ENCODE assay signal across 19 cellular contexts in the genomic region with DNA sequence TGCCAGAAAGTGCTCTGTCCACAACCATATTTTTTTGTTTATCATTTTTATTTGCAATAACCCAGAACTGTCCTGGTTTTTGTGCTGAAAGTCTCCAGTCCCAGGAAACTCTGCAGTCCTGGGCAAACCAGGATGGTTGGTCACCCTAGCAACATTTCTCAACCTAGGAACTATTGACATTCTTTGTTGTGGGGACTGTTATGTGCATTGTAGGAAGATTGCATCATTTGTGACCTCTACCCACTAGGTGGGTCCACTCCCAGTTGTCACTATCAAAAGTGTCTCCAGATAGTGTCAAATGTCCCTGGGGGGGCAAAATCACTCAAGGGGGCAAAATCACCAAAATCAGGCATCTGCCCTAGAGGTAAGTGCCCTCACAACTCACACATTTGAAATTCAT. TPM values are rescaled to one million over a fixed set of nuclear protein-coding genes. Genes with fewer than 3 reads are reported as not detected.
DNase-seq lines count a peak whose midpoint lies in the region; ATAC-seq and TF ChIP-seq lines count a peak whose summit lies in the region.
"Had no signal": no experiment of that assay in that cellular context is flagged by ENCODE, and none has a peak within 500 bp of the region (broad histone marks: within the 10 kb centered on the region; RNA-seq: fewer than 3 reads in every experiment).

No MANE protein-coding gene starts in this region.

- H3K23ac ChIP-seq in trophoblast cell (ENCODE audit: low read length) = no peak overlapping the region

- no peak overlapping the region for H2BK12ac ChIP-seq in trophoblast cell (ENCODE audit: low read length)

- no peak overlapping the region for H4K12ac ChIP-seq in trophoblast cell (ENCODE audit: low read depth, low read length)

- intact Hi-C loops in HCT116 (cut with micrococcal nuclease) (no loop called here), PC-9 (cut with micrococcal nuclease; ENCODE audit: unreplicated experiment) (no loop called here)

- H3K4me1 Mint-ChIP-seq in neural progenitor cell = no peaks in the 10 kb centered on the region

- H3K79me2 ChIP-seq in HCT116 (ENCODE audit: insufficient read depth, low read length) (no peaks in the 10 kb centered on the region), PC-9 (ENCODE audit: low read depth) (no peaks in the 10 kb centered on the region), trophoblast cell (ENCODE audit: control insufficient read depth, insufficient read depth, low read length, poor library complexity) (no peaks in the 10 kb centered on the region), neural progenitor cell (ENCODE audit: low read depth) (no peaks in the 10 kb centered on the region)

- peaks cover 2% of the 10 kb centered on the region for H3K27me3 Mint-ChIP-seq in neural progenitor cell (ENCODE audit: insufficient read depth, low read depth)

- no peak overlapping the region for H2AK5ac ChIP-seq in trophoblast cell (ENCODE audit: low read length)

- no peak for ATAC-seq in HCT116
- ATAC-seq: Right ventricle myocardium inferior had no signal

- H3K4me1 ChIP-seq in HCT116 (ENCODE audit: control insufficient read depth in 1 of 2, insufficient read depth in 2 of 2, low read length in 2 of 2) (peaks cover 0 to 2% of the 10 kb centered on the region in 2 experiments; a peak in 1 of 4 replicates), PC-9 (replicated peaks; ENCODE audit: insufficient read depth) (peaks cover 15% of the 10 kb centered on the region), trophoblast cell (ENCODE audit: control insufficient read depth in 1 of 2, insufficient read depth in 2 of 2, low read length in 2 of 2) (peaks cover 0 to 2% of the 10 kb centered on the region in 2 experiments), neural progenitor cell (no peaks in the 10 kb centered on the region)

- H3K9me3 ChIP-seq in HCT116 (ENCODE audit: control insufficient read depth in 1 of 2, insufficient read depth in 1 of 2, low read depth in 1 of 2, low read length in 2 of 2) (no peaks in the 10 kb centered on the region), PC-9 (ENCODE audit: insufficient read depth, low read depth) (peaks cover 14% of the 10 kb centered on the region), trophoblast cell (ENCODE audit: insufficient read depth, low read depth, low read length) (no peaks in the 10 kb centered on the region), neural progenitor cell (ENCODE audit: low read depth) (no peaks in the 10 kb centered on the region)
- H3K9me3 ChIP-seq: Peyer's patch had no signal

- no peak overlapping the region for H2AFZ ChIP-seq in HCT116 (ENCODE audit: low read depth, low read length, poor library complexity, severe bottlenecking)
- no peak overlapping the region for H2AFZ ChIP-seq in PC-9
- H2AFZ ChIP-seq in trophoblast cell (ENCODE audit: insufficient read depth, low read length, poor library complexity) = no peak overlapping the region
- H2AFZ ChIP-seq in neural progenitor cell (replicated peaks) = no peak overlapping the region

- no peak for DNase-seq in HCT116 (ENCODE audit: low read depth, low spot score)
- DNase-seq in PC-9 = peak; percentile 14 to 70
- DNase-seq in fibroblast of villous mesenchyme (ENCODE audit: low read depth) = peak; percentile 3
- peak; percentile 37 to 75 for DNase-seq in trophoblast cell
- DNase-seq in NCI-H446 (lab: John Stamatoyannopoulos, UW) = no peak
- DNase-seq in neural progenitor cell (ENCODE audit: low spot score) = no peak
- no peak for DNase-seq in AG20443 (ENCODE audit: low spot score)
- no peak for DNase-seq in T1000 (lab: John Stamatoyannopoulos, UW)
- DNase-seq: ACHN, COR-L47, DMS153, MV-4-11, NCI-H1417, NCI-H187 treated with DMSO at 0.1 percent for 48 hours, NCI-H510A, Peyer's patch, T-helper 1 cell had no signal

- H2BK120ac ChIP-seq in trophoblast cell (ENCODE audit: insufficient read depth, low read length, poor library complexity) = no peak overlapping the region

- H3K4ac ChIP-seq in trophoblast cell (ENCODE audit: low read depth, low read length) = no peak overlapping the region

- peaks cover 13% of the 10 kb centered on the region; the same call in 1 of the 2 replicates for H3F3A ChIP-seq in PC-9 (ENCODE audit: insufficient read depth, low read depth)
- H3F3A ChIP-seq in neural progenitor cell (ENCODE audit: low read depth) = no peaks in the 10 kb centered on the region

- BruUV-seq in HCT116 (replicated peaks; lab: Mats Ljungman, UMichigan) (no TSS peak), PC-9 (replicated peaks; lab: Mats Ljungman, UMichigan) (no TSS peak)

- POLR2A ChIA-PET in HCT116 (lab: Charles Lee) (no interaction called here), PC-9 (lab: Charles Lee; ENCODE audit: unreplicated experiment) (no interaction called here)

- H3K18ac ChIP-seq in trophoblast cell (ENCODE audit: low read length) = no peak overlapping the region

- no peak for TF ChIP-seq RAD21 in HCT116 (IDR thresholded peaks at IDR 0.05; ENCODE audit: low read depth)

- H4K20me1 ChIP-seq in HCT116 (ENCODE audit: insufficient read depth) (no peaks in the 10 kb centered on the region), PC-9 (ENCODE audit: insufficient read depth) (no peaks in the 10 kb centered on the region), neural progenitor cell (ENCODE audit: low read depth) (no peaks in the 10 kb centered on the region)

- no peak overlapping the region for H2BK5ac ChIP-seq in trophoblast cell (ENCODE audit: low read depth, low read length, poor library complexity)

- no peak overlapping the region for H3K27ac Mint-ChIP-seq in neural progenitor cell

- H4K91ac ChIP-seq in trophoblast cell (ENCODE audit: low read depth, low read length) = no peak overlapping the region

- no peak for TF ChIP-seq CTCF in HCT116 (IDR thresholded peaks at IDR 0.05 in 2 of 3, conservative IDR thresholded peaks at IDR 0.05 in 1 of 3; ENCODE audit: borderline replicate concordance in 1 of 3, insufficient read depth in 1 of 3, low read depth in 2 of 3, low read length in 2 of 3)
- no peak for TF ChIP-seq CTCF in PC-9 (conservative IDR thresholded peaks at IDR 0.05)
- TF ChIP-seq CTCF in fibroblast of villous mesenchyme (IDR thresholded peaks at IDR 0.05; ENCODE audit: insufficient read depth, low read depth, low read length) = no peak
- TF ChIP-seq CTCF in neural progenitor cell (IDR thresholded peaks at IDR 0.05) = no peak

- CTCF ChIA-PET in HCT116 (lab: Charles Lee) (no interaction called here), PC-9 (lab: Charles Lee) (no interaction called here)

- H4K8ac ChIP-seq in trophoblast cell (ENCODE audit: low read depth, low read length) = no peak overlapping the region

- peaks cover 2% of the 10 kb centered on the region for H3K9me3 Mint-ChIP-seq in neural progenitor cell

- H3K4me3 ChIP-seq in HCT116 (replicated peaks in 1 of 2; ENCODE audit: low read depth in 1 of 2, low read length in 2 of 2) (no peak overlapping the region), PC-9 (no peak overlapping the region), fibroblast of villous mesenchyme (ENCODE audit: low read depth, low read length) (no peak overlapping the region), trophoblast cell (ENCODE audit: low read depth, low read length) (no peak overlapping the region), neural progenitor cell (no peak overlapping the region)
- H3K4me3 ChIP-seq: Peyer's patch, SK-N-MC had no signal

- H3K9ac ChIP-seq in HCT116 (ENCODE audit: low read length) = no peak overlapping the region
- H3K9ac ChIP-seq in trophoblast cell (ENCODE audit: low read length) = no peak overlapping the region
- no peak overlapping the region for H3K9ac ChIP-seq in neural progenitor cell

- no peaks in the 10 kb centered on the region for H3K36me3 Mint-ChIP-seq in neural progenitor cell

- H3K4me3 Mint-ChIP-seq in neural progenitor cell = no peak overlapping the region

- no peak overlapping the region for H3K14ac ChIP-seq in trophoblast cell (ENCODE audit: low read length)

- H3K27ac ChIP-seq in HCT116 (ENCODE audit: low read depth, low read length) (no peak overlapping the region), PC-9 (peak overlapping the region; percentile 42), trophoblast cell (ENCODE audit: low read depth, low read length) (no peak overlapping the region), neural progenitor cell (no peak overlapping the region)
- H3K27ac ChIP-seq: Peyer's patch, SK-N-MC had no signal

- H3K27me3 ChIP-seq in HCT116 (ENCODE audit: insufficient read depth, low read length) (no peaks in the 10 kb centered on the region), PC-9 (ENCODE audit: insufficient read depth, low read depth) (no peaks in the 10 kb centered on the region), trophoblast cell (ENCODE audit: insufficient read depth, low read length) (no peaks in the 10 kb centered on the region), neural progenitor cell (no peaks in the 10 kb centered on the region)
- H3K27me3 ChIP-seq: Peyer's patch had no signal

- no peaks in the 10 kb centered on the region for H3K9me2 ChIP-seq in HCT116 (ENCODE audit: insufficient read depth)
- H3K9me2 ChIP-seq in PC-9 (ENCODE audit: insufficient read depth) = no peaks in the 10 kb centered on the region

- RAD21 ChIA-PET in HCT116 (lab: Charles Lee; ENCODE audit: low non-redundant PET in 1 of 2, low total read pairs in 2 of 2, uncharacterized antibody in 2 of 2, unreplicated experiment in 2 of 2) = no interaction called here

- no peak for TF ChIP-seq POLR2A in HCT116 (IDR thresholded peaks at IDR 0.05; ENCODE audit: borderline replicate concordance, extremely low read depth, insufficient read depth, insufficient read length)

- H3K36me3 ChIP-seq in HCT116 (ENCODE audit: control insufficient read depth in 1 of 2, insufficient read depth in 2 of 2, low read length in 2 of 2) = no peaks in the 10 kb centered on the region
- 0 out of 2 replicates have a peak, but pooled peaks cover 2% of the 10 kb centered on the region for H3K36me3 ChIP-seq in PC-9 (ENCODE audit: low read depth)
- H3K36me3 ChIP-seq in trophoblast cell (ENCODE audit: control insufficient read depth in 1 of 2, insufficient read depth in 2 of 2, low read length in 2 of 2) = no peaks in the 10 kb centered on the region
- H3K36me3 ChIP-seq in neural progenitor cell = no peaks in the 10 kb centered on the region
- H3K36me3 ChIP-seq: Peyer's patch had no signal

- no peak overlapping the region for H3K4me2 ChIP-seq in HCT116 (ENCODE audit: low read length)
- H3K4me2 ChIP-seq in PC-9 = peak overlapping the region; percentile 27; the same call in 1 of the 2 replicates
- H3K4me2 ChIP-seq in trophoblast cell (ENCODE audit: low read length) = no peak overlapping the region
- no peak overlapping the region for H3K4me2 ChIP-seq in neural progenitor cell

- H3K79me1 ChIP-seq in trophoblast cell (ENCODE audit: low read length) = no peaks in the 10 kb centered on the region

TF ChIP-seq in HCT116, 20 proteins besides CTCF, POLR2A, EP300 and RAD21:
- TF ChIP-seq EZH2phosphoT487 (IDR thresholded peaks at IDR 0.05; ENCODE audit: borderline replicate concordance) = no peak
- no peak for TF ChIP-seq ZNF274 (IDR thresholded peaks at IDR 0.05; ENCODE audit: low read depth, low read length)
- peak; percentile 62; the same call in 1 of the 2 replicates for TF ChIP-seq CEBPB (IDR thresholded peaks at IDR 0.05; ENCODE audit: low read depth)

RNA-seq across cellular contexts. Expression of a gene that starts 14.0 kb away (rescaled TPM):
- total RNA-seq in HCT116 (2021; ENCODE audit: unreplicated experiment) (114 TPM), PC-9 (2021) (235 and 269 TPM in 2 replicates), fibroblast of villous mesenchyme (59.9 and 81.2 TPM in 2 replicates), neural progenitor cell (ENCODE audit: low replicate concordance) (60.6 and 136 TPM in 2 replicates)
- polyA plus RNA-seq in HCT116 (2012) = 96.5 and 135 TPM in 2 replicates
- 82.4 and 82.5 TPM in 2 replicates for polyA plus RNA-seq in trophoblast cell (2013)

Comparison
In these comparisons a context has a peak if more than half of its experiments do, and no peak if none do; other contexts are left out.
1. DNase-seq: peak in PC-9 (2 of 2), fibroblast of villous mesenchyme (single experiment) and trophoblast cell (2 of 2); none in HCT116 (single experiment), NCI-H446 (0 of 2), neural progenitor cell (single experiment), AG20443 (single experiment) and T1000 (single experiment).